In the genomic region with DNA sequence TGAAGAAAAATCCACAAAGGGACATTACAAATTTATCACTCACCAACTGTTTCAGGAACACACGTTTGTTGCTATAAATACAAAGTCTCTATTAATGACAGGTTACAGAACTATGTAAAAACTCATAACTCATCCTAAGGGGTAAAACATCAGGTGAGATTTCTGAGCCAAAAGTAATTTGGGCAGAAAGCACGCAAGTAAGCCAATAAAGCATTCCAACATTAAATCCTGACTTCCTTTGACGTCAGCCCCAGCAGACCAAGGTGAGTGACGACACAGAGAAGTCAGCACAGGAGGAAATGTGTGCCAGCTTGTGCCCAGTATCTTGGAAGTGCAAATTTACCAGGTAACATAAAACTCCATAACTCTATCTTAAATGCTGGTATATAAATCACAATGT, we compare ENCODE assay signal across 20 cellular contexts.
"Had no signal": no experiment of that assay in that cellular context is flagged by ENCODE, and none has a peak within 500 bp of the region (broad histone marks: within the 10 kb centered on the region; RNA-seq: fewer than 3 reads in every experiment).

No MANE protein-coding gene starts in this region.

- H3K27ac Mint-ChIP-seq: activated naive CD8-positive, alpha-beta T cell; activated T-cell treated with anti-CD3 and anti-CD28 coated beads, Interleukin-2, amount 50 U/mL, for 72 hours; natural killer cell; stimulated activated naive B cell treated with anti-CD40 and anti-IgM and Interleukin-4, amounts not matched to agents 10 μg/mL and 1 μg/mL and 100 μg/mL, for 72 hours; T-helper 2 cell treated with Interferon-gamma antibody and Interleukin-4, amounts not matched to agents 5 μg/mL and 100 μg/mL, for 36 hours had no signal

- DNase-seq: activated CD4-positive, alpha-beta T cell treated with anti-CD3 and anti-CD28 coated beads, Interleukin-2, amount 50 U/mL, for 4 hours; activated gamma-delta T cell treated with Interleukin-2 at 50 U/mL for 16 hours; activated T-cell treated with anti-CD3 and anti-CD28 coated beads, Interleukin-2, amount 50 U/mL, for 72 hours; amygdala; body of pancreas; central memory CD4-positive, alpha-beta T cell; dorsolateral prefrontal cortex; foreskin melanocyte; heart left ventricle; mesendoderm; natural killer cell; pancreas; sigmoid colon; stimulated activated naive B cell treated with anti-CD40 and anti-IgM and Interleukin-4, amounts not matched to agents 10 μg/mL and 1 μg/mL and 100 μg/mL, for 72 hours had no signal

- H3K27me3 ChIP-seq: body of pancreas, dorsolateral prefrontal cortex, heart left ventricle, neutrophil, pancreas, sigmoid colon had no signal

- H3K4me1 Mint-ChIP-seq: natural killer cell had no signal

- H3K27me3 Mint-ChIP-seq: activated naive CD8-positive, alpha-beta T cell; stimulated activated naive B cell treated with anti-CD40 and anti-IgM and Interleukin-4, amounts not matched to agents 10 μg/mL and 1 μg/mL and 100 μg/mL, for 72 hours had no signal

- H3K36me3 ChIP-seq: neutrophil, thoracic aorta had no signal

- H3K9me3 Mint-ChIP-seq: activated T-cell treated with anti-CD3 and anti-CD28 coated beads, Interleukin-2, amount 50 U/mL, for 72 hours; natural killer cell; T-helper 2 cell treated with Interferon-gamma antibody and Interleukin-4, amounts not matched to agents 5 μg/mL and 100 μg/mL, for 36 hours had no signal

- FAIRE-seq: colon, pancreas, TTC549 had no signal

- H3K4me3 ChIP-seq: body of pancreas, dorsolateral prefrontal cortex, heart left ventricle, pancreas, sigmoid colon, thoracic aorta had no signal

- H3K4me1 ChIP-seq: sigmoid colon had no signal

- H3K27ac ChIP-seq: body of pancreas, dorsolateral prefrontal cortex, heart left ventricle, neutrophil, pancreas, sigmoid colon, thoracic aorta had no signal

- ATAC-seq: activated T-cell treated with anti-CD3 and anti-CD28 coated beads, Interleukin-2, amount 50 U/mL, for 72 hours; body of pancreas; heart left ventricle; natural killer cell; stimulated activated naive B cell treated with anti-CD40 and anti-IgM and Interleukin-4, amounts not matched to agents 10 μg/mL and 1 μg/mL and 100 μg/mL, for 72 hours had no signal

- H3K9me3 ChIP-seq: neutrophil, pancreas, thoracic aorta had no signal

- H3K4me3 Mint-ChIP-seq: activated naive CD8-positive, alpha-beta T cell; activated T-cell treated with anti-CD3 and anti-CD28 coated beads, Interleukin-2, amount 50 U/mL, for 72 hours; natural killer cell; stimulated activated naive B cell treated with anti-CD40 and anti-IgM and Interleukin-4, amounts not matched to agents 10 μg/mL and 1 μg/mL and 100 μg/mL, for 72 hours; T-helper 2 cell treated with Interferon-gamma antibody and Interleukin-4, amounts not matched to agents 5 μg/mL and 100 μg/mL, for 36 hours had no signal
